Comparison of ENCODE assay signal across 12 cellular contexts in the genomic region with DNA sequence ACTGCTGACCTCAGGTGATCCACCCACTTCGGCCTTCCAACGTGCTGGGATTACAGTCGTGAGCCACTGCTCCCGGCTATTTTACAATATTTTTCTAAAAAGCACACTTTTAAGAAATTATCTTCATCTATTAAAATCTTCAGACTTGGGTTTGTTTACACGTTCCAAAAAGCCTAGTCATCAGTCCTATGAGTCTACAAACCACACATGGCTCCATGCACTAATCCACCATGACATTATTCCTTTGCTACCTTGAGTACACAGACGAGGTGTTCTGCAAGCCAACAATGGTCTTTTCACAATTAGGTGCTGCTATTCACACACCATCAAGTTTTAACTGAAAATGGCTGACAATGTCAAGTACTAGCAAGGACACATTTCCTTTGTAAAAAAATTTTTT.
"Had no signal": no experiment of that assay in that cellular context is flagged by ENCODE, and none has a peak within 500 bp of the region (broad histone marks: within the 10 kb centered on the region; RNA-seq: fewer than 3 reads in every experiment).

No MANE protein-coding gene starts in this region.

- H3K36me3 ChIP-seq: breast epithelium, gastroesophageal sphincter, left ventricle myocardium inferior, transverse colon had no signal

- H3K4me1 Mint-ChIP-seq: activated naive CD4-positive, alpha-beta T cell treated with anti-CD3 and anti-CD28 coated beads, Interleukin-2, amount 50 U/mL, for 24 hours; memory B cell had no signal

- H3K4me1 ChIP-seq: breast epithelium, gastroesophageal sphincter, left ventricle myocardium inferior had no signal

- H3K4me3 ChIP-seq: breast epithelium, gastroesophageal sphincter, left ventricle myocardium inferior had no signal

- H3K4me3 Mint-ChIP-seq: activated naive CD4-positive, alpha-beta T cell treated with anti-CD3 and anti-CD28 coated beads, Interleukin-2, amount 50 U/mL, for 24 hours; memory B cell had no signal

- H3K27ac ChIP-seq: breast epithelium, gastroesophageal sphincter, left ventricle myocardium inferior had no signal

- DNase-seq: amygdala; left ventricle myocardium inferior; nucleus accumbens; stimulated activated CD4-positive, alpha-beta T cell treated with anti-CD3 and anti-CD28 coated beads, Interleukin-2, amount 100 ng/mL, for 24 hours; stimulated activated naive CD4-positive, alpha-beta T cell; substantia nigra had no signal

- H3K36me3 Mint-ChIP-seq: activated naive CD4-positive, alpha-beta T cell treated with anti-CD3 and anti-CD28 coated beads, Interleukin-2, amount 50 U/mL, for 24 hours; memory B cell; natural killer cell treated with Interleukin-12 subunit alpha and Interleukin-12 subunit beta and Interleukin-15 and Interleukin-18, amount 100 ng/mL, for 72 hours had no signal

- H3K27me3 ChIP-seq: breast epithelium, gastroesophageal sphincter, transverse colon had no signal

- H3K9me3 ChIP-seq: breast epithelium, gastroesophageal sphincter, transverse colon had no signal

- H3K27ac Mint-ChIP-seq: activated naive CD4-positive, alpha-beta T cell treated with anti-CD3 and anti-CD28 coated beads, Interleukin-2, amount 50 U/mL, for 24 hours; memory B cell had no signal

- H3K9me3 Mint-ChIP-seq: activated naive CD4-positive, alpha-beta T cell treated with anti-CD3 and anti-CD28 coated beads, Interleukin-2, amount 50 U/mL, for 24 hours; memory B cell; natural killer cell treated with Interleukin-12 subunit alpha and Interleukin-12 subunit beta and Interleukin-15 and Interleukin-18, amount 100 ng/mL, for 72 hours had no signal
